ENCODE assay signal across 9 cellular contexts in genomic region chr9:126516936-126517750, GRCh38.
A peak's percentile ranks its signal among the peaks of the same experiment; 100 is the strongest.
DNase-seq lines count a peak whose midpoint lies in the region; ATAC-seq, FAIRE-seq and TF ChIP-seq lines count a peak whose summit lies in the region.
"Had no signal": no experiment of that assay in that cellular context is flagged by ENCODE, and none has a peak within 500 bp of the region (broad histone marks: within the 10 kb centered on the region; RNA-seq: fewer than 3 reads in every experiment).

No MANE protein-coding gene starts in this region.

- WGBS in mammary epithelial cell (ENCODE audit: low coverage, missing lambda C conversion rate) = 11% methylated on average over 22 of the region's 31 CpGs
- WGBS in HepG2 (ENCODE audit: low lambda C conversion rate) = 6% methylated on average over 15 of the region's 31 CpGs

- H3K4me2 ChIP-seq in mammary epithelial cell (ENCODE audit: insufficient read depth, low read depth, low read length) (peak overlapping the region; percentile 93), HepG2 (ENCODE audit: low read depth, low read length) (peak overlapping the region; percentile 75)

- H2AFZ ChIP-seq in mammary epithelial cell (ENCODE audit: low read depth, low read length) (peak overlapping the region; percentile 88), HepG2 (ENCODE audit: low read length) (peak overlapping the region; percentile 16)

- H3K4me3 ChIP-seq in SJSA1 = peak overlapping the region; percentile 14; the same call in 1 of the 2 replicates
- H3K4me3 ChIP-seq in mammary epithelial cell (replicated peaks in 1 of 3; ENCODE audit: insufficient read depth in 1 of 3, low read depth in 2 of 3, low read length in 3 of 3) = peak overlapping the region; percentile 32 to 50 (median 47)
- peak overlapping the region; percentile 18 to 46 (median 36) for H3K4me3 ChIP-seq in HepG2 (replicated peaks in 1 of 3; ENCODE audit: insufficient read depth in 1 of 3, low read depth in 2 of 3, low read length in 3 of 3)

- peaks cover 14% of the 10 kb centered on the region for H3K4me1 ChIP-seq in SJSA1 (replicated peaks)
- peaks cover 34% of the 10 kb centered on the region for H3K4me1 ChIP-seq in mammary epithelial cell (ENCODE audit: insufficient read depth, low read length)
- peaks cover 60% of the 10 kb centered on the region for H3K4me1 ChIP-seq in HepG2 (ENCODE audit: insufficient read depth, low read length)
- H3K4me1 ChIP-seq: uterus had no signal

- TF ChIP-seq EP300 in HepG2 (IDR thresholded peaks at IDR 0.05; ENCODE audit: low read depth in 2 of 2, low read length in 2 of 2) (peak; percentile 52 to 66; a peak in 2 of 4 replicates), HepG2 (CRISPR knock-in tag; IDR thresholded peaks at IDR 0.05; ENCODE audit: borderline replicate concordance) (no peak; the same call in 1 of the 2 replicates)

- H4K20me1 ChIP-seq in mammary epithelial cell (ENCODE audit: insufficient read depth, low read length) (no peaks in the 10 kb centered on the region), HepG2 (ENCODE audit: insufficient read depth, low read length) (no peaks in the 10 kb centered on the region)

- DNase-seq in COLO829 (ENCODE audit: low spot score) (peak; percentile 92), HK-2 (ENCODE audit: unreplicated experiment) (peak; percentile 32), SJSA1 (ENCODE audit: low read depth in 1 of 2, low spot score in 2 of 2) (peak in 1 of 2 experiments; percentile 47), mammary epithelial cell (peak; percentile 81), HepG2 (ENCODE audit: low spot score) (peak; percentile 87), GM19238 (ENCODE audit: insufficient read length, low spot score) (no peak)
- DNase-seq in stimulated activated CD8-positive, alpha-beta memory T cell treated with anti-CD3 and anti-CD28 coated beads, Interleukin-15, amount 100 ng/mL, for 24 hours (ENCODE audit: low read depth) = peak; percentile 13
- DNase-seq in effector CD8-positive, alpha-beta T cell (lab: John Stamatoyannopoulos, UW) = no peak

- H3K27me3 ChIP-seq in SJSA1 (replicated peaks) (peaks cover 63% of the 10 kb centered on the region), mammary epithelial cell (ENCODE audit: insufficient read depth, low read length) (no peaks in the 10 kb centered on the region), HepG2 (ENCODE audit: control insufficient read depth in 1 of 2, insufficient read depth in 2 of 2, low read length in 2 of 2) (no peaks in the 10 kb centered on the region)

- H3K9ac ChIP-seq in mammary epithelial cell (ENCODE audit: insufficient read depth, low read length) (no peak overlapping the region), HepG2 (ENCODE audit: insufficient read depth, low read depth, low read length) (peak overlapping the region; percentile 6; the same call in 1 of the 2 replicates)

- CTCF ChIA-PET in mammary epithelial cell (lab: Charles Lee; ENCODE audit: low non-redundant PET) (interaction anchor here (0.7 kb wide), 1 partner anchor 613 kb away, joined by 6 read pairs; no protein-coding TSS in a partner anchor), HepG2 (lab: Yijun Ruan, JAX; ENCODE audit: low intra/inter-chr PET ratio, low total read pairs) (no interaction called here)

- POLR2A ChIA-PET in HepG2 (lab: Yijun Ruan, JAX) = interaction anchor here (0.8 to 2.0 kb wide), 2 partner anchors 9 to 38 kb away, joined by 3 to 5 read pairs; no protein-coding TSS in a partner anchor

- TF ChIP-seq CTCF in mammary epithelial cell (conservative IDR thresholded peaks at IDR 0.05 in 1 of 2, IDR thresholded peaks at IDR 0.05 in 1 of 2; ENCODE audit: extremely low read depth in 1 of 2, insufficient read depth in 1 of 2, low read depth in 1 of 2, low read length in 2 of 2) = no peak
- TF ChIP-seq CTCF in HepG2 (CRISPR knock-in tag; IDR thresholded peaks at IDR 0.05) = 0 out of 2 replicates have a peak, but pooled peaks have one; percentile 21

- H3K27ac ChIP-seq in SJSA1 (no peak overlapping the region), mammary epithelial cell (ENCODE audit: insufficient read depth, low read depth, low read length) (peak overlapping the region; percentile 8), HepG2 (ENCODE audit: extremely low read length, insufficient read depth, low read length) (peak overlapping the region; percentile 32)
- H3K27ac ChIP-seq: uterus had no signal

- in situ Hi-C loops in mammary epithelial cell (cut with MboI; ENCODE audit: low sequenced_read_pairs in 2 of 2) = no loop called here
- in situ Hi-C loops in HepG2 (cut with HindIII; ENCODE audit: extremely low pct_ligation_motif_present, low pct_unique_long_range_greater_than_20kb) = no loop called here

- FAIRE-seq in HepG2 (lab: Jason Lieb, UNC) = peak; percentile 90

- H3K9me3 ChIP-seq in SJSA1 (replicated peaks) (no peaks in the 10 kb centered on the region), mammary epithelial cell (replicated peaks; ENCODE audit: insufficient read depth, low read length) (no peaks in the 10 kb centered on the region), HepG2 (ENCODE audit: low read length) (no peaks in the 10 kb centered on the region)
- H3K9me3 ChIP-seq: uterus had no signal

- intact Hi-C loops in mammary epithelial cell (cut with micrococcal nuclease) = no loop called here
- intact Hi-C loops in HepG2 (cut with micrococcal nuclease; ENCODE audit: unreplicated experiment) = loop anchor here (1.0 kb wide), 1 partner anchor 10 kb away; no protein-coding TSS in a partner anchor

- no peak for TF ChIP-seq POLR2A in HepG2 (IDR thresholded peaks at IDR 0.05; ENCODE audit: insufficient read depth in 1 of 2, low read depth in 2 of 2, low read length in 2 of 2)

- BruUV-seq in mammary epithelial cell (replicated peaks; lab: Mats Ljungman, UMichigan) = no TSS peak
- BruUV-seq in HepG2 (replicated peaks; lab: Mats Ljungman, UMichigan) = TSS peak; percentile 87

- no peaks in the 10 kb centered on the region for H3K79me2 ChIP-seq in mammary epithelial cell (ENCODE audit: insufficient read depth, low read length)
- no peaks in the 10 kb centered on the region for H3K79me2 ChIP-seq in HepG2 (ENCODE audit: insufficient read depth, low read length)

- no peak for TF ChIP-seq RAD21 in HepG2 (CRISPR knock-in tag; IDR thresholded peaks at IDR 0.05)

- dilution Hi-C loops in mammary epithelial cell (cut with HindIII; ENCODE audit: low sequenced_read_pairs) = no loop called here

- peak; percentile 92 for ATAC-seq in HepG2

- H3K36me3 ChIP-seq in SJSA1 = no peaks in the 10 kb centered on the region
- no peaks in the 10 kb centered on the region for H3K36me3 ChIP-seq in mammary epithelial cell (ENCODE audit: insufficient read depth, low read length)
- no peaks in the 10 kb centered on the region for H3K36me3 ChIP-seq in HepG2 (replicated peaks in 1 of 2; ENCODE audit: control insufficient read depth in 1 of 2, insufficient read depth in 2 of 2, low read length in 2 of 2)
- H3K36me3 ChIP-seq: uterus had no signal

TF ChIP-seq in HepG2, 621 proteins besides CTCF, POLR2A, EP300 and RAD21 (continues in another document):
- TF ChIP-seq AHDC1 (CRISPR knock-in tag; IDR thresholded peaks at IDR 0.05; ENCODE audit: borderline replicate concordance) (no peak), NCOA5 (CRISPR knock-in tag; IDR thresholded peaks at IDR 0.05) (no peak), NR0B2 (CRISPR knock-in tag; IDR thresholded peaks at IDR 0.05) (no peak), TAF1 (CRISPR knock-in tag; IDR thresholded peaks at IDR 0.05) (peak; percentile 41; the same call in 1 of the 2 replicates), ZNF569 (CRISPR knock-in tag; IDR thresholded peaks at IDR 0.05; ENCODE audit: borderline replicate concordance) (no peak)

Comparison
In these comparisons a context has a peak if more than half of its experiments do, and no peak if none do; other contexts are left out.
1. DNase-seq: peak in COLO829 (single experiment), HK-2 (single experiment), mammary epithelial cell (single experiment), HepG2 (single experiment) and stimulated activated CD8-positive, alpha-beta memory T cell treated with anti-CD3 and anti-CD28 coated beads, Interleukin-15, amount 100 ng/mL, for 24 hours (single experiment); none in effector CD8-positive, alpha-beta T cell (single experiment) and GM19238 (single experiment).
2. Peak in every context shown above with its lines, with median percentiles within 50 percentile points of each other: H3K4me3 ChIP-seq.